In the genomic region with DNA sequence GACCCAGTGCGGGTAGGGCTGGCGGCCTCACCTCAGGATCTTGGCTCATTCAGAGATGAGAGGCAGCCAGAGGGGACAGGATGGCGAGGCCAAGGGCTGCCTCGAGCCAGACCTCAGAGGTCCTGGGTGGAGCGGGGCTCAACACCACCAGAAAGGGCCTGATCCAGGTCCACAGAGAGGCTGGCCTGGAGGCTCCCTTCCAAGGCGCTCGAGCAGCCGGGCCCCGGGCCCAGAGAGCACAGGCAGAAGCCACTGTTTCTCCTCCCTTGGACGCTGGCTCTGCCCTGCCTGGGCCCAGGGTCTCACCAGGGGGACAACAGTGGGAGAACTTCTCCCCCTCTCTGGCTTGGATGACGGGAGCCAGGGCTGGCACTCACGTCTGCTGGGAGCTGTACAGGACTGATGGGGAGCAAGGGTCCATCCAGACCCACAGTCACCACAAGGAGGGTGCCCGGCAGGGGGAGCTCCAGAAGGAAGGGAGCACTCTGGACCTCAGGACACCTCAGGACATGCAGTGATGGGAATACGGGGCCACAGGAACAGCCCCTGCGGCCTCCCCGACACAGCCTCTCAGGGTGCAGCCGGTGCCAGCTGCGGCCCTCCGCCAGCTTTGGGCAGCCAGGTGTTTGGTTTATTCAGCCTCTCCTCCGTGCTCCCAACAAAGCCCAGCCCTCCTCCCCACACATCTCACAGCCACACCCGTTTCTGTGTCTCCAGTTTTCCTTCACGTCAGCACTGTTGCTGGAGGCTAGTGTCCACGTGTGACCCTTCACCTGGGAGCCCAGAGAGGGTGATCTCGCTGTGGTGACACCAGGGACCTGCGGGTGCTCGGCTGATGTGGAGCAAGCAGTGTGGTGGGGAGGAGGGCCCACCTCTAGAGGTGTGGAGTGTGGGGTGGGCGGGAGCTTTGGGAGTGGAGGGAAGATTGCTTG, we compare ENCODE assay signal across 1 cellular context.
TF ChIP-seq lines count a peak whose summit lies in the region.

No MANE protein-coding gene starts in this region.

TF ChIP-seq in SK-N-SH, 30 proteins besides CTCF, POLR2A, EP300 and RAD21 (continued from another document):
- TF ChIP-seq, protein P1, sequence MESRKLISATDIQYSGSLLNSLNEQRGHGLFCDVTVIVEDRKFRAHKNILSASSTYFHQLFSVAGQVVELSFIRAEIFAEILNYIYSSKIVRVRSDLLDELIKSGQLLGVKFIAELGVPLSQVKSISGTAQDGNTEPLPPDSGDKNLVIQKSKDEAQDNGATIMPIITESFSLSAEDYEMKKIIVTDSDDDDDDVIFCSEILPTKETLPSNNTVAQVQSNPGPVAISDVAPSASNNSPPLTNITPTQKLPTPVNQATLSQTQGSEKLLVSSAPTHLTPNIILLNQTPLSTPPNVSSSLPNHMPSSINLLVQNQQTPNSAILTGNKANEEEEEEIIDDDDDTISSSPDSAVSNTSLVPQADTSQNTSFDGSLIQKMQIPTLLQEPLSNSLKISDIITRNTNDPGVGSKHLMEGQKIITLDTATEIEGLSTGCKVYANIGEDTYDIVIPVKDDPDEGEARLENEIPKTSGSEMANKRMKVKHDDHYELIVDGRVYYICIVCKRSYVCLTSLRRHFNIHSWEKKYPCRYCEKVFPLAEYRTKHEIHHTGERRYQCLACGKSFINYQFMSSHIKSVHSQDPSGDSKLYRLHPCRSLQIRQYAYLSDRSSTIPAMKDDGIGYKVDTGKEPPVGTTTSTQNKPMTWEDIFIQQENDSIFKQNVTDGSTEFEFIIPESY (IDR thresholded peaks at IDR 0.05; ENCODE audit: borderline replicate concordance, low read depth) = no peak
- TF ChIP-seq RCOR1 (IDR thresholded peaks at IDR 0.05; ENCODE audit: low read length) (no peak), FOXM1 (IDR thresholded peaks at IDR 0.05; ENCODE audit: low read depth) (no peak), NRF1 (IDR thresholded peaks at IDR 0.05; ENCODE audit: low read depth, low read length) (no peak), TEAD4 (IDR thresholded peaks at IDR 0.05; ENCODE audit: borderline replicate concordance, insufficient read depth) (no peak)
- TF ChIP-seq, protein P2, sequence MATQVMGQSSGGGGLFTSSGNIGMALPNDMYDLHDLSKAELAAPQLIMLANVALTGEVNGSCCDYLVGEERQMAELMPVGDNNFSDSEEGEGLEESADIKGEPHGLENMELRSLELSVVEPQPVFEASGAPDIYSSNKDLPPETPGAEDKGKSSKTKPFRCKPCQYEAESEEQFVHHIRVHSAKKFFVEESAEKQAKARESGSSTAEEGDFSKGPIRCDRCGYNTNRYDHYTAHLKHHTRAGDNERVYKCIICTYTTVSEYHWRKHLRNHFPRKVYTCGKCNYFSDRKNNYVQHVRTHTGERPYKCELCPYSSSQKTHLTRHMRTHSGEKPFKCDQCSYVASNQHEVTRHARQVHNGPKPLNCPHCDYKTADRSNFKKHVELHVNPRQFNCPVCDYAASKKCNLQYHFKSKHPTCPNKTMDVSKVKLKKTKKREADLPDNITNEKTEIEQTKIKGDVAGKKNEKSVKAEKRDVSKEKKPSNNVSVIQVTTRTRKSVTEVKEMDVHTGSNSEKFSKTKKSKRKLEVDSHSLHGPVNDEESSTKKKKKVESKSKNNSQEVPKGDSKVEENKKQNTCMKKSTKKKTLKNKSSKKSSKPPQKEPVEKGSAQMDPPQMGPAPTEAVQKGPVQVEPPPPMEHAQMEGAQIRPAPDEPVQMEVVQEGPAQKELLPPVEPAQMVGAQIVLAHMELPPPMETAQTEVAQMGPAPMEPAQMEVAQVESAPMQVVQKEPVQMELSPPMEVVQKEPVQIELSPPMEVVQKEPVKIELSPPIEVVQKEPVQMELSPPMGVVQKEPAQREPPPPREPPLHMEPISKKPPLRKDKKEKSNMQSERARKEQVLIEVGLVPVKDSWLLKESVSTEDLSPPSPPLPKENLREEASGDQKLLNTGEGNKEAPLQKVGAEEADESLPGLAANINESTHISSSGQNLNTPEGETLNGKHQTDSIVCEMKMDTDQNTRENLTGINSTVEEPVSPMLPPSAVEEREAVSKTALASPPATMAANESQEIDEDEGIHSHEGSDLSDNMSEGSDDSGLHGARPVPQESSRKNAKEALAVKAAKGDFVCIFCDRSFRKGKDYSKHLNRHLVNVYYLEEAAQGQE (IDR thresholded peaks at IDR 0.05; ENCODE audit: low read depth, low read length) = no peak
- TF ChIP-seq, protein P3, sequence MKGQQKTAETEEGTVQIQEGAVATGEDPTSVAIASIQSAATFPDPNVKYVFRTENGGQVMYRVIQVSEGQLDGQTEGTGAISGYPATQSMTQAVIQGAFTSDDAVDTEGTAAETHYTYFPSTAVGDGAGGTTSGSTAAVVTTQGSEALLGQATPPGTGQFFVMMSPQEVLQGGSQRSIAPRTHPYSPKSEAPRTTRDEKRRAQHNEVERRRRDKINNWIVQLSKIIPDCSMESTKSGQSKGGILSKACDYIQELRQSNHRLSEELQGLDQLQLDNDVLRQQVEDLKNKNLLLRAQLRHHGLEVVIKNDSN (IDR thresholded peaks at IDR 0.05; ENCODE audit: borderline replicate concordance, low read depth) = no peak
